ENCODE assay signal across 20 cellular contexts in the genomic region with DNA sequence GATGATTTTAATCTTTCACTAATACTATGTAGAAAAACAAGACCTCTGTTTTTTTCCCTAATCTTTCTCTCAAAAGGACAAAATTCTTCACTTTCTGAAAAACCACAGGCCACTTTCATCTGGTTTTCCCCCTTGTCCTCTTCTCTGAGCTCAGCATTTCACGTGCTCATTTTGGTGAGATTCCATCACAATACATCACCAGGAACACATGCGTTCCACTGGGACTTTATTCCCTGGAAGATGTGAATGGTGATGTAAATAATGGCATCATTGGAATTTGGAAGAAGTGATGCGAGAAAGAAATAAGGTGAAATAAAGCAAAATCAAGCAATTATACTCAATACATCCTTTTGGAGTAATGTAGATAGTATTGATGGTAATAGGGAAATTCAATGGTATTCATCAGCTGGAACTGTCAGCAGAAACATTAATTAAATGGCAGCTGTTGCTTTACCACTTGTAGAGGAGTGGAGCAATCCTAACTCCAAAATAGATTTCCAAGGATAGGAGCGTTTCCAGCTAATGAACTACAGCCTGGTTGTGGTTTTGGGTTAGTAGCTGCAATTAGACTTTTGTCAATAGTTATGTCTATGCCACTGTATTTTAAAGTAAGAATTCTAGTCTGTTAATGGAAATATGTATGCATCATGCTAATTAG. TPM values are rescaled to one million over a fixed set of nuclear protein-coding genes. Genes with fewer than 3 reads are reported as not detected.
DNase-seq lines count a peak whose midpoint lies in the region; ATAC-seq and TF ChIP-seq lines count a peak whose summit lies in the region.
"Had no signal": no experiment of that assay in that cellular context is flagged by ENCODE, and none has a peak within 500 bp of the region (broad histone marks: within the 10 kb centered on the region; RNA-seq: fewer than 3 reads in every experiment).

No MANE protein-coding gene starts in this region.

- ATAC-seq in WTC11 (no peak), HG02970 (IDR thresholded peaks at IDR 0.05; ENCODE audit: low FRiP score, unreplicated experiment) (no peak), lower lobe of right lung (no peak), GM18505 (IDR thresholded peaks at IDR 0.05; ENCODE audit: unreplicated experiment) (no peak)
- ATAC-seq: body of pancreas; effector memory CD8-positive, alpha-beta T cell had no signal

- POLR2A ChIA-PET in WTC11 (lab: Charles Lee), result interaction anchor here (0.5 kb wide), 1 partner anchor 406 kb away, joined by 4 read pairs; no protein-coding TSS in a partner anchor

- H3K27ac Mint-ChIP-seq in WTC11, result peak overlapping the region; percentile 69; the same call in 1 of the 2 replicates
- H3K27ac Mint-ChIP-seq: activated T-helper 2 cell treated with anti-CD3 and anti-CD28 coated beads, Interferon-gamma antibody, Interleukin-2, Interleukin-4, amounts not matched to agents 10 μg/mL and 5 μg/mL and 100 μg/mL, durations not matched to agents 14 hours and 24 hours and 36 hours; effector memory CD8-positive, alpha-beta T cell had no signal

- H3K4me3 Mint-ChIP-seq in WTC11, result no peak overlapping the region
- H3K4me3 Mint-ChIP-seq: effector memory CD8-positive, alpha-beta T cell had no signal

- no peaks in the 10 kb centered on the region for H3K27me3 ChIP-seq in sigmoid colon
- no peaks in the 10 kb centered on the region for H3K27me3 ChIP-seq in lower lobe of right lung (ENCODE audit: low read depth)
- H3K27me3 ChIP-seq: body of pancreas, pancreas had no signal

- H3K36me3 ChIP-seq in sigmoid colon (no peaks in the 10 kb centered on the region), lower lobe of right lung (no peaks in the 10 kb centered on the region)
- H3K36me3 ChIP-seq: pancreas had no signal

- 79 to 81% methylated on average over 4 of the region's 4 CpGs for WGBS in sigmoid colon, 2 donors

- H3K27me3 Mint-ChIP-seq in WTC11 (ENCODE audit: low read depth), result no peaks in the 10 kb centered on the region

- H3K4me3 ChIP-seq in fibroblast of the aortic adventitia (ENCODE audit: low read depth, low read length) (no peak overlapping the region), sigmoid colon (no peak overlapping the region), lower lobe of right lung (no peak overlapping the region)
- H3K4me3 ChIP-seq: body of pancreas, pancreas had no signal

- DNase-seq in AG08395 (ENCODE audit: low spot score), result peak; percentile 49
- DNase-seq in WTC11 (ENCODE audit: low spot score), result no peak
- DNase-seq in fibroblast of the aortic adventitia (ENCODE audit: low read depth), result peak; percentile 92
- no peak for DNase-seq in sigmoid colon
- DNase-seq in glomerular visceral epithelial cell (ENCODE audit: extremely low spot score), result no peak
- DNase-seq in lower lobe of right lung, result no peak
- DNase-seq: ACHN; activated CD8-positive, alpha-beta memory T cell treated with anti-CD3 and anti-CD28 coated beads for 24 hours; body of pancreas; effector memory CD8-positive, alpha-beta T cell; kidney glomerular epithelial cell; NCI-H187 treated with DMSO at 0.1 percent for 48 hours; NCI-H526; pancreas; stimulated activated CD4-positive, alpha-beta T cell treated with anti-CD3 and anti-CD28 coated beads, Interleukin-15, amount 100 ng/mL, for 24 hours; SW 1271 had no signal

- TF ChIP-seq EP300 in sigmoid colon (IDR thresholded peaks at IDR 0.05), result no peak

- peaks cover 28% of the 10 kb centered on the region for H3K4me1 Mint-ChIP-seq in WTC11

- H3K27ac ChIP-seq in sigmoid colon (peak overlapping the region; percentile 76 to 93 (median 84)), lower lobe of right lung (no peak overlapping the region)
- H3K27ac ChIP-seq: body of pancreas, pancreas had no signal

- CTCF ChIA-PET in WTC11 (lab: Charles Lee), result interaction anchor here (1.0 to 1.4 kb wide), 2 partner anchors 14 to 126 kb away, joined by 3 read pairs; no protein-coding TSS in a partner anchor

- TF ChIP-seq CTCF in WTC11 (IDR thresholded peaks at IDR 0.05) (no peak), fibroblast of the aortic adventitia (IDR thresholded peaks at IDR 0.05; ENCODE audit: insufficient read depth, low read length) (no peak), sigmoid colon (IDR thresholded peaks at IDR 0.05) (no peak), lower lobe of right lung (IDR thresholded peaks at IDR 0.05) (no peak)

- H3K4me1 ChIP-seq in sigmoid colon (peaks cover 0 to 83% (median 61%) of the 10 kb centered on the region in 4 donors), lower lobe of right lung (peaks cover 14% of the 10 kb centered on the region)
- H3K4me1 ChIP-seq: body of pancreas, pancreas had no signal

- TF ChIP-seq POLR2A in sigmoid colon (IDR thresholded peaks at IDR 0.05) (no peak), GM18505 (IDR thresholded peaks at IDR 0.05; ENCODE audit: borderline replicate concordance, extremely low read depth, insufficient read depth, insufficient read length) (no peak)

- H3K36me3 Mint-ChIP-seq in WTC11, result no peaks in the 10 kb centered on the region

- intact Hi-C loops in sigmoid colon (cut with DNase I), result no loop called here
- intact Hi-C loops in lower lobe of right lung (cut with DNase I), result no loop called here

- H3K9me3 Mint-ChIP-seq in WTC11, result no peaks in the 10 kb centered on the region
- H3K9me3 Mint-ChIP-seq: activated T-helper 2 cell treated with anti-CD3 and anti-CD28 coated beads, Interferon-gamma antibody, Interleukin-2, Interleukin-4, amounts not matched to agents 10 μg/mL and 5 μg/mL and 100 μg/mL, durations not matched to agents 14 hours and 24 hours and 36 hours; effector memory CD8-positive, alpha-beta T cell had no signal

- H3K9me3 ChIP-seq in sigmoid colon (no peaks in the 10 kb centered on the region), lower lobe of right lung (no peaks in the 10 kb centered on the region)
- H3K9me3 ChIP-seq: body of pancreas, pancreas had no signal

TF ChIP-seq in WTC11, 78 proteins besides CTCF, POLR2A, EP300 and RAD21:
- TF ChIP-seq IRF2 (CRISPR knock-in tag; IDR thresholded peaks at IDR 0.05; ENCODE audit: borderline replicate concordance, low read depth) (no peak), GTF2I (CRISPR knock-in tag; conservative IDR thresholded peaks at IDR 0.05) (no peak), ZBTB21 (CRISPR knock-in tag; IDR thresholded peaks at IDR 0.05; ENCODE audit: borderline replicate concordance) (no peak), NR1H2 (CRISPR knock-in tag; IDR thresholded peaks at IDR 0.05) (no peak), SMAD3 (CRISPR knock-in tag; IDR thresholded peaks at IDR 0.05; ENCODE audit: borderline replicate concordance) (no peak), GABPB1 (CRISPR knock-in tag; IDR thresholded peaks at IDR 0.05) (no peak), SOX15 (CRISPR knock-in tag; IDR thresholded peaks at IDR 0.05) (no peak)
- TF ChIP-seq, protein P1, sequence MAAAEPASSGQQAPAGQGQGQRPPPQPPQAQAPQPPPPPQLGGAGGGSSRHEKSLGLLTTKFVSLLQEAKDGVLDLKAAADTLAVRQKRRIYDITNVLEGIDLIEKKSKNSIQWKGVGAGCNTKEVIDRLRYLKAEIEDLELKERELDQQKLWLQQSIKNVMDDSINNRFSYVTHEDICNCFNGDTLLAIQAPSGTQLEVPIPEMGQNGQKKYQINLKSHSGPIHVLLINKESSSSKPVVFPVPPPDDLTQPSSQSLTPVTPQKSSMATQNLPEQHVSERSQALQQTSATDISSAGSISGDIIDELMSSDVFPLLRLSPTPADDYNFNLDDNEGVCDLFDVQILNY (CRISPR knock-in tag; IDR thresholded peaks at IDR 0.05), result no peak
- TF ChIP-seq, protein P2, sequence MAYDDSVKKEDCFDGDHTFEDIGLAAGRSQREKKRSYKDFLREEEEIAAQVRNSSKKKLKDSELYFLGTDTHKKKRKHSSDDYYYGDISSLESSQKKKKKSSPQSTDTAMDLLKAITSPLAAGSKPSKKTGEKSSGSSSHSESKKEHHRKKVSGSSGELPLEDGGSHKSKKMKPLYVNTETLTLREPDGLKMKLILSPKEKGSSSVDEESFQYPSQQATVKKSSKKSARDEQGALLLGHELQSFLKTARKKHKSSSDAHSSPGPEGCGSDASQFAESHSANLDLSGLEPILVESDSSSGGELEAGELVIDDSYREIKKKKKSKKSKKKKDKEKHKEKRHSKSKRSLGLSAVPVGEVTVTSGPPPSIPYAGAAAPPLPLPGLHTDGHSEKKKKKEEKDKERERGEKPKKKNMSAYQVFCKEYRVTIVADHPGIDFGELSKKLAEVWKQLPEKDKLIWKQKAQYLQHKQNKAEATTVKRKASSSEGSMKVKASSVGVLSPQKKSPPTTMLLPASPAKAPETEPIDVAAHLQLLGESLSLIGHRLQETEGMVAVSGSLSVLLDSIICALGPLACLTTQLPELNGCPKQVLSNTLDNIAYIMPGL (CRISPR knock-in tag; IDR thresholded peaks at IDR 0.05), result no peak

RNA-seq across cellular contexts. Expression of a gene that starts 11.5 kb away (rescaled TPM):
- total RNA-seq in WTC11 (2021), result 2.9 to 5.6 TPM (median 5.1 TPM) in 3 replicates
- 0.45 and 5.5 TPM in 2 replicates for total RNA-seq in fibroblast of the aortic adventitia (ENCODE audit: low replicate concordance)
- total RNA-seq in sigmoid colon, result 10 to 100 TPM; 47.1 to 72.8 (median 53.8) TPM
- 1 to 10 TPM in 1 of 3 donors, under 1 TPM in 2; 0.46 to 2.0 (median 0.60) TPM for polyA plus RNA-seq in sigmoid colon
- total RNA-seq in lower lobe of right lung, result 17.4 TPM
- total RNA-seq: activated T-helper 2 cell treated with anti-CD3 and anti-CD28 coated beads, Interferon-gamma antibody, Interleukin-2, Interleukin-4, amounts not matched to agents 10 μg/mL and 5 μg/mL and 100 μg/mL, durations not matched to agents 14 hours and 24 hours and 36 hours; G401 had no signal

Comparison
In these comparisons a context has a peak if more than half of its experiments do, and no peak if none do; other contexts are left out.
1. DNase-seq: peak in AG08395 (single experiment) and fibroblast of the aortic adventitia (single experiment); none in WTC11 (single experiment), sigmoid colon (single experiment), glomerular visceral epithelial cell (single experiment) and lower lobe of right lung (single experiment).